In the genomic region with DNA sequence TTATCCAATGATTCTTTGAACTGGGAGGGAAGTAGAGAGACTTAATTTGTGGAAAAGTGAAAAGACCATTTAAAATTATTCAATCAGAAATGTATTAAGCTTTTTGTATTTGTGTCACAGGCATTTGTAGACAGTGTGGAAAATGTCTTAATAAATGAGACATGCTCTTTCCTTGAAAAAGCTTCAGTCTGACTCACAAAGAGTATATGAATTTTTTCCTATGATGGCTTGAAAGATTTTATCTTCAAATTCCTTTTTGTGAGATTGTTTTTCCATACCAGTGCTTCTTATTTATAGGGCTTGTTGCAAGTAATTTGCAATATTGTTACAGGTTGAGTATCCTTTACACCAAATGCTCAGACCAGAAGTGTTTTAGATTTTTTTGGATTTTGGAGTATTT, we compare ENCODE assay signal across 2 cellular contexts.
TF ChIP-seq lines count a peak whose summit lies in the region.

No MANE protein-coding gene starts in this region.

TF ChIP-seq in IMR-90, 13 proteins besides CTCF, POLR2A, EP300 and RAD21 (continued from another document):
- TF ChIP-seq CHD1 (IDR thresholded peaks at IDR 0.05; ENCODE audit: low read depth, low read length), result no peak
- TF ChIP-seq, protein P1, sequence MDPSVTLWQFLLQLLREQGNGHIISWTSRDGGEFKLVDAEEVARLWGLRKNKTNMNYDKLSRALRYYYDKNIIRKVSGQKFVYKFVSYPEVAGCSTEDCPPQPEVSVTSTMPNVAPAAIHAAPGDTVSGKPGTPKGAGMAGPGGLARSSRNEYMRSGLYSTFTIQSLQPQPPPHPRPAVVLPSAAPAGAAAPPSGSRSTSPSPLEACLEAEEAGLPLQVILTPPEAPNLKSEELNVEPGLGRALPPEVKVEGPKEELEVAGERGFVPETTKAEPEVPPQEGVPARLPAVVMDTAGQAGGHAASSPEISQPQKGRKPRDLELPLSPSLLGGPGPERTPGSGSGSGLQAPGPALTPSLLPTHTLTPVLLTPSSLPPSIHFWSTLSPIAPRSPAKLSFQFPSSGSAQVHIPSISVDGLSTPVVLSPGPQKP (IDR thresholded peaks at IDR 0.05; ENCODE audit: borderline replicate concordance, low read depth, low read length), result no peak
- no peak for TF ChIP-seq MAZ (IDR thresholded peaks at IDR 0.05; ENCODE audit: borderline replicate concordance, low read depth, low read length)
- no peak for TF ChIP-seq RCOR1 (IDR thresholded peaks at IDR 0.05; ENCODE audit: insufficient replicate concordance, low read length)
- no peak for TF ChIP-seq CEBPB (IDR thresholded peaks at IDR 0.05; ENCODE audit: low read depth, low read length)
- TF ChIP-seq BHLHE40 (IDR thresholded peaks at IDR 0.05; ENCODE audit: low read depth, low read length), result no peak
- TF ChIP-seq, protein P2, sequence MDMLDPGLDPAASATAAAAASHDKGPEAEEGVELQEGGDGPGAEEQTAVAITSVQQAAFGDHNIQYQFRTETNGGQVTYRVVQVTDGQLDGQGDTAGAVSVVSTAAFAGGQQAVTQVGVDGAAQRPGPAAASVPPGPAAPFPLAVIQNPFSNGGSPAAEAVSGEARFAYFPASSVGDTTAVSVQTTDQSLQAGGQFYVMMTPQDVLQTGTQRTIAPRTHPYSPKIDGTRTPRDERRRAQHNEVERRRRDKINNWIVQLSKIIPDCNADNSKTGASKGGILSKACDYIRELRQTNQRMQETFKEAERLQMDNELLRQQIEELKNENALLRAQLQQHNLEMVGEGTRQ (IDR thresholded peaks at IDR 0.05; ENCODE audit: low read depth, low read length), result no peak
- TF ChIP-seq RFX5 (IDR thresholded peaks at IDR 0.05; ENCODE audit: low read depth, low read length), result no peak
- no peak for TF ChIP-seq SMC3 (IDR thresholded peaks at IDR 0.05; ENCODE audit: low read depth, low read length)
- TF ChIP-seq NFE2L2 (IDR thresholded peaks at IDR 0.05; ENCODE audit: low read depth, low read length), result no peak

TF ChIP-seq in HEK293T, 16 proteins besides CTCF, POLR2A, EP300 and RAD21 (continued from another document):
- TF ChIP-seq FOXM1 (IDR thresholded peaks at IDR 0.05; ENCODE audit: borderline replicate concordance), result no peak
- no peak for TF ChIP-seq SUZ12 (IDR thresholded peaks at IDR 0.05)
- TF ChIP-seq BHLHE40 (IDR thresholded peaks at IDR 0.05; ENCODE audit: borderline replicate concordance), result no peak
- no peak for TF ChIP-seq TARDBP (IDR thresholded peaks at IDR 0.05)
- TF ChIP-seq, protein P3, sequence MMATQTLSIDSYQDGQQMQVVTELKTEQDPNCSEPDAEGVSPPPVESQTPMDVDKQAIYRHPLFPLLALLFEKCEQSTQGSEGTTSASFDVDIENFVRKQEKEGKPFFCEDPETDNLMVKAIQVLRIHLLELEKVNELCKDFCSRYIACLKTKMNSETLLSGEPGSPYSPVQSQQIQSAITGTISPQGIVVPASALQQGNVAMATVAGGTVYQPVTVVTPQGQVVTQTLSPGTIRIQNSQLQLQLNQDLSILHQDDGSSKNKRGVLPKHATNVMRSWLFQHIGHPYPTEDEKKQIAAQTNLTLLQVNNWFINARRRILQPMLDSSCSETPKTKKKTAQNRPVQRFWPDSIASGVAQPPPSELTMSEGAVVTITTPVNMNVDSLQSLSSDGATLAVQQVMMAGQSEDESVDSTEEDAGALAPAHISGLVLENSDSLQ (IDR thresholded peaks at IDR 0.05), result no peak
